ENCODE assay signal across 33 cellular contexts in genomic region chr6:113110211-113110610, GRCh38.
"Had no signal": no experiment of that assay in that cellular context is flagged by ENCODE, and none has a peak within 500 bp of the region (broad histone marks: within the 10 kb centered on the region; RNA-seq: fewer than 3 reads in every experiment).

No MANE protein-coding gene starts in this region.

- H2AFZ ChIP-seq: parathyroid adenoma had no signal

- DNase-seq: naive thymus-derived CD8-positive, alpha-beta T cell; nephron progenitor cell; occipital lobe; ovary; posterior cingulate gyrus; psoas muscle; right cardiac atrium; right lobe of liver; sigmoid colon; spleen; stimulated activated CD4-positive, alpha-beta T cell treated with anti-CD3 and anti-CD28 coated beads, Interleukin-12 subunit alpha, Interleukin-12 subunit beta, amount 100 ng/mL, for 4 hours; stimulated activated CD4-positive, alpha-beta T cell treated with anti-CD3 and anti-CD28 coated beads, Interleukin-1b, Interleukin-23, amount 100 ng/mL, for 48 hours; stimulated activated CD4-positive, alpha-beta T cell treated with anti-CD3 and anti-CD28 coated beads, Interleukin-4, amount 100 ng/mL, for 1 hour; stimulated activated CD4-positive, alpha-beta T cell treated with anti-CD3 and anti-CD28 coated beads, Interleukin-4, amount 100 ng/mL, for 4 hours; stimulated activated CD8-positive, alpha-beta memory T cell treated with anti-CD3 and anti-CD28 coated beads, Interleukin-4, amount 100 ng/mL, for 48 hours; stimulated activated naive CD4-positive, alpha-beta T cell; stimulated activated naive CD8-positive, alpha-beta T cell treated with anti-CD3 and anti-CD28 coated beads, Interleukin-15, amount 100 ng/mL, for 72 hours; stimulated activated naive CD8-positive, alpha-beta T cell treated with anti-CD3 and anti-CD28 coated beads, Interleukin-15, Interleukin-2, amounts not matched to agents 100 U/mL and 50 U/mL, for 24 hours; substantia nigra; testis; tibial artery; transverse colon; upper lobe of right lung; uterus had no signal

- H3K9ac ChIP-seq: parathyroid adenoma had no signal

- ATAC-seq: naive thymus-derived CD8-positive, alpha-beta T cell; natural killer cell treated with Interleukin-12 subunit alpha and Interleukin-12 subunit beta and Interleukin-15 and Interleukin-18, amount 100 ng/mL, for 72 hours; psoas muscle; right cardiac atrium; right lobe of liver; stimulated activated memory B cell treated with anti-CD40 and anti-IgM and Interleukin-4, amounts not matched to agents 10 μg/mL and 1 μg/mL and 100 μg/mL, for 72 hours; stimulated activated naive CD8-positive, alpha-beta T cell treated with anti-CD3 and anti-CD28 coated beads, Interleukin-15, amount 100 ng/mL, for 72 hours; stimulated activated naive CD8-positive, alpha-beta T cell treated with anti-CD3 and anti-CD28 coated beads, Interleukin-15, Interleukin-2, amounts not matched to agents 100 U/mL and 50 U/mL, for 24 hours; upper lobe of right lung had no signal

- H3K79me2 ChIP-seq: parathyroid adenoma had no signal

- H3K27ac Mint-ChIP-seq: naive thymus-derived CD8-positive, alpha-beta T cell; natural killer cell treated with Interleukin-12 subunit alpha and Interleukin-12 subunit beta and Interleukin-15 and Interleukin-18, amount 100 ng/mL, for 72 hours; nephron progenitor cell; progenitor cell of endocrine pancreas; stimulated activated memory B cell treated with anti-CD40 and anti-IgM and Interleukin-4, amounts not matched to agents 10 μg/mL and 1 μg/mL and 100 μg/mL, for 72 hours; stimulated activated naive CD8-positive, alpha-beta T cell treated with anti-CD3 and anti-CD28 coated beads, Interleukin-15, amount 100 ng/mL, for 72 hours; type B pancreatic cell had no signal

- H3K27ac ChIP-seq: ovary, parathyroid adenoma, psoas muscle, right lobe of liver, sigmoid colon, skin epidermis, spleen, suprapubic skin, testis, tibial artery, transverse colon, upper lobe of right lung, uterus had no signal

- H3K4me3 ChIP-seq: ovary, psoas muscle, right lobe of liver, sigmoid colon, skin epidermis, smooth muscle cell, spleen, suprapubic skin, testis, tibial artery, transverse colon, upper lobe of right lung, uterus had no signal

- H3K27me3 ChIP-seq: ovary, right lobe of liver, sigmoid colon, spleen, suprapubic skin, testis, tibial artery, transverse colon, upper lobe of right lung, uterus had no signal

- H3K9me3 ChIP-seq: ovary, psoas muscle, right lobe of liver, sigmoid colon, testis, upper lobe of right lung, uterus had no signal

- H3K27me3 Mint-ChIP-seq: naive thymus-derived CD8-positive, alpha-beta T cell; natural killer cell treated with Interleukin-12 subunit alpha and Interleukin-12 subunit beta and Interleukin-15 and Interleukin-18, amount 100 ng/mL, for 72 hours; progenitor cell of endocrine pancreas; stimulated activated naive CD8-positive, alpha-beta T cell treated with anti-CD3 and anti-CD28 coated beads, Interleukin-15, amount 100 ng/mL, for 72 hours; type B pancreatic cell had no signal

- H3K36me3 Mint-ChIP-seq: stimulated activated memory B cell treated with anti-CD40 and anti-IgM and Interleukin-4, amounts not matched to agents 10 μg/mL and 1 μg/mL and 100 μg/mL, for 72 hours; type B pancreatic cell had no signal

- H3K4me1 Mint-ChIP-seq: naive thymus-derived CD8-positive, alpha-beta T cell; stimulated activated memory B cell treated with anti-CD40 and anti-IgM and Interleukin-4, amounts not matched to agents 10 μg/mL and 1 μg/mL and 100 μg/mL, for 72 hours; stimulated activated naive CD8-positive, alpha-beta T cell treated with anti-CD3 and anti-CD28 coated beads, Interleukin-15, amount 100 ng/mL, for 72 hours had no signal

- H3K4me2 ChIP-seq: smooth muscle cell had no signal

- H3K4me3 Mint-ChIP-seq: naive thymus-derived CD8-positive, alpha-beta T cell; natural killer cell treated with Interleukin-12 subunit alpha and Interleukin-12 subunit beta and Interleukin-15 and Interleukin-18, amount 100 ng/mL, for 72 hours; nephron progenitor cell; neural crest cell; stimulated activated memory B cell treated with anti-CD40 and anti-IgM and Interleukin-4, amounts not matched to agents 10 μg/mL and 1 μg/mL and 100 μg/mL, for 72 hours; stimulated activated naive CD8-positive, alpha-beta T cell treated with anti-CD3 and anti-CD28 coated beads, Interleukin-15, amount 100 ng/mL, for 72 hours; type B pancreatic cell had no signal

- H3K4me1 ChIP-seq: parathyroid adenoma, psoas muscle, right lobe of liver, sigmoid colon, spleen, suprapubic skin, testis, transverse colon, upper lobe of right lung, uterus had no signal

- H3K9me3 Mint-ChIP-seq: stimulated activated memory B cell treated with anti-CD40 and anti-IgM and Interleukin-4, amounts not matched to agents 10 μg/mL and 1 μg/mL and 100 μg/mL, for 72 hours had no signal

- H3K36me3 ChIP-seq: ovary, right lobe of liver, sigmoid colon, spleen, suprapubic skin, tibial artery, transverse colon, upper lobe of right lung, uterus had no signal
